Comparison of ENCODE assay signal across 25 cellular contexts in the genomic region with DNA sequence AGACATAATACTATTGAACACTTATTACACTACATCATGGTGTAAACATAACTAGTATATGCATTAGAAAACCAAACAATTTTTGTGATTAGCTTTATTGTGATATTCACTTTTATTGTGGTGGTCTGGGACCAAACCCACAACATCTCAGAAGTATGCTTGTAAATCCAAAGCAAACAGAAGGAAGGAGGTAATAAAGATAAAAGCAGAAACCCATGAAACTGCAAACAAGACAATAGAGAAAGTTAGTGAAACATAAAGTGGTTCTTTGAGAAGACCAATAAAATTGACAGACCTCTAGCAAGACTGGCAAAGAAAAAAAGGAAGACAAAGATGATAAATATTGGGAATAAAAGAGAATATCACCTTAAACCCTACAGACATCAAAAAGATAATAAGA.
"Had no signal": no experiment of that assay in that cellular context is flagged by ENCODE, and none has a peak within 500 bp of the region (broad histone marks: within the 10 kb centered on the region; RNA-seq: fewer than 3 reads in every experiment).

No MANE protein-coding gene starts in this region.

- H3K36me3 ChIP-seq: esophagus squamous epithelium, gastrocnemius medialis, heart right ventricle, left lung, lower lobe of right lung had no signal

- H3K36me3 Mint-ChIP-seq: mesothelial cell of epicardium had no signal

- H3K4me3 Mint-ChIP-seq: dendritic cell treated with granulocyte-macrophage colony-stimulating factor and Interleukin-4, amounts not matched to agents 40 ng/mL and 50 ng/mL, for 4 days; effector memory CD8-positive, alpha-beta T cell; endodermal cell; mesothelial cell of epicardium; naive thymus-derived CD8-positive, alpha-beta T cell had no signal

- H3K27ac ChIP-seq: epithelial cell of prostate, esophagus squamous epithelium, gastrocnemius medialis, heart right ventricle, left lung, lower lobe of right lung had no signal

- H3K4me1 Mint-ChIP-seq: endodermal cell, mesothelial cell of epicardium, naive B cell had no signal

- H3K27ac Mint-ChIP-seq: dendritic cell treated with granulocyte-macrophage colony-stimulating factor and Interleukin-4, amounts not matched to agents 40 ng/mL and 50 ng/mL, for 4 days; effector memory CD8-positive, alpha-beta T cell; endodermal cell; mesothelial cell of epicardium; naive B cell; naive thymus-derived CD8-positive, alpha-beta T cell had no signal

- DNase-seq: cortex of kidney; effector CD8-positive, alpha-beta T cell; effector memory CD8-positive, alpha-beta T cell; endodermal cell; erythroblast; esophagus squamous epithelium; foreskin fibroblast; foreskin melanocyte; gastrocnemius medialis; glutamatergic neuron; head of caudate nucleus; heart right ventricle; hippocampal formation; left cardiac atrium; left lung; left ventricle myocardium superior; lower lobe of right lung; mesenchymal stem cell; mucosa of descending colon; naive B cell; naive thymus-derived CD8-positive, alpha-beta T cell had no signal

- H3K27me3 ChIP-seq: esophagus squamous epithelium, gastrocnemius medialis, heart right ventricle, left lung had no signal

- H3K4me3 ChIP-seq: esophagus squamous epithelium, gastrocnemius medialis, heart right ventricle, left lung, lower lobe of right lung, mucosa of descending colon had no signal

- H3K9me3 ChIP-seq: lower lobe of right lung had no signal

- H3K4me1 ChIP-seq: esophagus squamous epithelium, gastrocnemius medialis, heart right ventricle, left lung, lower lobe of right lung had no signal

- ATAC-seq: effector memory CD8-positive, alpha-beta T cell; esophagus mucosa; gastrocnemius medialis; heart right ventricle; left cardiac atrium; left lung; left ventricle myocardium superior; lower lobe of right lung; mucosa of descending colon; naive thymus-derived CD8-positive, alpha-beta T cell had no signal
